8 cellular contexts compared by ENCODE assay signal in genomic region chr2:73290049-73290839, GRCh38. TPM values are rescaled to one million over a fixed set of nuclear protein-coding genes. Genes with fewer than 3 reads are reported as not detected.
DNase-seq lines count a peak whose midpoint lies in the region; ATAC-seq and TF ChIP-seq lines count a peak whose summit lies in the region.

No MANE protein-coding gene starts in this region.

- WGBS in GM23248 (ENCODE audit: low coverage in 1 of 2, low lambda C conversion rate in 2 of 2, missing lambda C conversion rate in 2 of 2), 2 experiments: 42 to 43% methylated on average over 6 of the region's 6 CpGs

- peak overlapping the region in 3 of 8 donors; percentile 30 to 88 (median 66) for H3K4me3 Mint-ChIP-seq in CD4-positive, alpha-beta memory T cell
- H3K4me3 Mint-ChIP-seq in glutamatergic neuron (ENCODE audit: unreplicated experiment): peak overlapping the region; percentile 67

- H3F3A ChIP-seq in GM23248 (ENCODE audit: insufficient read depth): no peaks in the 10 kb centered on the region

- no peak overlapping the region for H3K9ac ChIP-seq in GM23248

- CTCF ChIA-PET in CD4-positive, alpha-beta memory T cell (lab: Charles Lee; ENCODE audit: partially characterized antibody): interaction anchor here (0.7 to 5.0 kb wide), 18 partner anchors 9 to 113 kb away, joined by 3 to 54 read pairs (median 6); partner anchors contain the start of genes ALMS1, CCT7, PRADC1 and SMYD5

- no peaks in the 10 kb centered on the region for H3K9me2 ChIP-seq in GM23248 (ENCODE audit: insufficient read depth)

- in situ Hi-C loops in GM23248 (cut with MboI): no loop called here

- ATAC-seq in GM21526 (IDR thresholded peaks at IDR 0.05; ENCODE audit: low FRiP score, unreplicated experiment): no peak

- peaks cover 11 to 26% of the 10 kb centered on the region in 2 donors for H3K27me3 Mint-ChIP-seq in CD4-positive, alpha-beta memory T cell
- peaks cover 11% of the 10 kb centered on the region for H3K27me3 Mint-ChIP-seq in glutamatergic neuron (ENCODE audit: unreplicated experiment)

- peak; percentile 52 for TF ChIP-seq CTCF in glutamatergic neuron (IDR thresholded peaks at IDR 0.05; ENCODE audit: partially characterized antibody, unreplicated experiment)

- H3K27me3 ChIP-seq in CD4-positive, alpha-beta memory T cell (ENCODE audit: insufficient read depth, low read length): peaks cover 23% of the 10 kb centered on the region
- H3K27me3 ChIP-seq in GM23248 (replicated peaks; ENCODE audit: insufficient read depth): peaks cover 47% of the 10 kb centered on the region

- H3K9me3 ChIP-seq in CD4-positive, alpha-beta memory T cell (ENCODE audit: control insufficient read depth in 1 of 2, low read length in 2 of 2): no peaks in the 10 kb centered on the region
- no peaks in the 10 kb centered on the region for H3K9me3 ChIP-seq in GM23248 (ENCODE audit: low read depth)

- H4K20me1 ChIP-seq in GM23248 (ENCODE audit: insufficient read depth): no peaks in the 10 kb centered on the region

- peak overlapping the region in 2 of 7 donors; percentile 35 to 83 for H3K27ac Mint-ChIP-seq in CD4-positive, alpha-beta memory T cell
- no peak overlapping the region for H3K27ac Mint-ChIP-seq in glutamatergic neuron (ENCODE audit: unreplicated experiment)

- H3K36me3 ChIP-seq in CD4-positive, alpha-beta memory T cell (ENCODE audit: insufficient read depth, low read length): no peaks in the 10 kb centered on the region
- no peaks in the 10 kb centered on the region for H3K36me3 ChIP-seq in GM23248 (ENCODE audit: low read depth)

- H3K4me3 ChIP-seq in CD4-positive, alpha-beta memory T cell (ENCODE audit: low read length in 2 of 2): no peak overlapping the region
- no peak overlapping the region for H3K4me3 ChIP-seq in GM23248

- intact Hi-C loops in CD4-positive, alpha-beta memory T cell (cut with micrococcal nuclease): loop anchor here (5.0 kb wide), 2 partner anchors 78 to 218 kb away; partner anchors contain the start of genes SFXN5 and SMYD5

- H3K27ac ChIP-seq in CD4-positive, alpha-beta memory T cell (ENCODE audit: low read depth, low read length): no peak overlapping the region
- no peak overlapping the region for H3K27ac ChIP-seq in GM23248

- H3K4me1 Mint-ChIP-seq in CD4-positive, alpha-beta memory T cell: peaks cover 9 to 32% (median 21%) of the 10 kb centered on the region in 4 donors
- no peaks in the 10 kb centered on the region for H3K4me1 Mint-ChIP-seq in glutamatergic neuron (ENCODE audit: low read depth, unreplicated experiment)

- H2AFZ ChIP-seq in GM23248: no peak overlapping the region

- peaks cover 0 to 2% (median 0%) of the 10 kb centered on the region in 8 donors for H3K9me3 Mint-ChIP-seq in CD4-positive, alpha-beta memory T cell
- H3K9me3 Mint-ChIP-seq in glutamatergic neuron (ENCODE audit: unreplicated experiment): peaks cover 7% of the 10 kb centered on the region

- no peak overlapping the region for H3K4me2 ChIP-seq in GM23248 (ENCODE audit: unreplicated experiment)

- no peaks in the 10 kb centered on the region for H3K79me2 ChIP-seq in GM23248 (ENCODE audit: insufficient read depth)

- POLR2A ChIA-PET in CD4-positive, alpha-beta memory T cell (lab: Charles Lee; ENCODE audit: partially characterized antibody): interaction anchor here (0.7 to 3.3 kb wide), 5 partner anchors 13 to 95 kb away, joined by 4 to 18 read pairs (median 5); partner anchors contain the start of genes ALMS1, CCT7 and PRADC1

- DNase-seq in CD4-positive, alpha-beta memory T cell: peak in 4 of 5 donors; percentile 42 to 63 (median 46)
- peak; percentile 63 for DNase-seq in GM23248
- DNase-seq in NCI-H526 (lab: John Stamatoyannopoulos, UW): peak; percentile 36 to 84
- DNase-seq in activated CD8-positive, alpha-beta memory T cell treated with anti-CD3 and anti-CD28 coated beads, Interleukin-2, amount 50 U/mL, for 4 hours: peak; percentile 50
- peak; percentile 56 for DNase-seq in glutamatergic neuron
- peak; percentile 29 to 49 for DNase-seq in stimulated activated CD4-positive, alpha-beta T cell treated with anti-CD3 and anti-CD28 coated beads, Interleukin-4, amount 100 ng/mL, for 4 hours
- no peak for DNase-seq in NCI-H187 (lab: John Stamatoyannopoulos, UW)

- peaks cover 0 to 1% of the 10 kb centered on the region in 2 donors for H3K36me3 Mint-ChIP-seq in CD4-positive, alpha-beta memory T cell
- no peaks in the 10 kb centered on the region for H3K36me3 Mint-ChIP-seq in glutamatergic neuron (ENCODE audit: unreplicated experiment)

- peaks cover 29% of the 10 kb centered on the region for H3K4me1 ChIP-seq in CD4-positive, alpha-beta memory T cell (ENCODE audit: insufficient read depth, low read length)
- H3K4me1 ChIP-seq in GM23248 (ENCODE audit: insufficient read depth): no peaks in the 10 kb centered on the region

RNA-seq across cellular contexts. Expression of gene EGR4, which starts 3.1 kb away (rescaled TPM):
- not detected for total RNA-seq in CD4-positive, alpha-beta memory T cell
- polyA plus RNA-seq in CD4-positive, alpha-beta memory T cell: not detected
- not detected in 2 replicates for total RNA-seq in GM23248 (2014; rRNA removed; shearing (Covaris generic))
- polyA plus RNA-seq in GM23248 (2016; fragmentation: Nextera tagmentation; extraction: Ambion mirVana): 0.08 TPM in 1 of 2 replicates, not detected in the other
- not detected for total RNA-seq in glutamatergic neuron (ENCODE audit: unreplicated experiment)

RNA-seq across cellular contexts. Expression of gene FBXO41, which starts 6.0 kb away (rescaled TPM):
- total RNA-seq in CD4-positive, alpha-beta memory T cell: 10 to 100 TPM in 1 of 2 experiments, 1 to 10 TPM in 1; 9.8 to 11.4 TPM
- polyA plus RNA-seq in CD4-positive, alpha-beta memory T cell: 1 to 10 TPM in 1 of 2 donors, not detected in 1; 1.6 TPM
- 1.0 and 1.1 TPM in 2 replicates for total RNA-seq in GM23248 (2014; rRNA removed; shearing (Covaris generic))
- 0.38 and 0.44 TPM in 2 replicates for polyA plus RNA-seq in GM23248 (2016; fragmentation: Nextera tagmentation; extraction: Ambion mirVana)
- total RNA-seq in glutamatergic neuron (ENCODE audit: unreplicated experiment): 14.0 TPM

RNA-seq across cellular contexts. Expression of gene CCT7, which starts 56.1 kb away (rescaled TPM):
- total RNA-seq in CD4-positive, alpha-beta memory T cell: 100 to 1,000 TPM; 187 to 188 TPM
- 100 to 1,000 TPM; 239 to 400 TPM for polyA plus RNA-seq in CD4-positive, alpha-beta memory T cell
- 272 and 316 TPM in 2 replicates for total RNA-seq in GM23248 (2014; rRNA removed; shearing (Covaris generic))
- 213 and 225 TPM in 2 replicates for polyA plus RNA-seq in GM23248 (2016; fragmentation: Nextera tagmentation; extraction: Ambion mirVana)
- total RNA-seq in glutamatergic neuron (ENCODE audit: unreplicated experiment): 269 TPM

RNA-seq across cellular contexts. Expression of gene PRADC1, which starts 57.2 kb away (rescaled TPM):
- 1 to 10 TPM; 7.0 to 7.4 TPM for total RNA-seq in CD4-positive, alpha-beta memory T cell
- 10 to 100 TPM; 20.5 to 41.5 TPM for polyA plus RNA-seq in CD4-positive, alpha-beta memory T cell
- 40.7 and 44.3 TPM in 2 replicates for total RNA-seq in GM23248 (2014; rRNA removed; shearing (Covaris generic))
- polyA plus RNA-seq in GM23248 (2016; fragmentation: Nextera tagmentation; extraction: Ambion mirVana): 46.7 and 47.8 TPM in 2 replicates
- 26.8 TPM for total RNA-seq in glutamatergic neuron (ENCODE audit: unreplicated experiment)

Comparison
In these comparisons a context has a peak if more than half of its experiments do, and no peak if none do; other contexts are left out.
1. DNase-seq: peak in CD4-positive, alpha-beta memory T cell (4 of 5), GM23248 (single experiment), NCI-H526 (2 of 2), activated CD8-positive, alpha-beta memory T cell treated with anti-CD3 and anti-CD28 coated beads, Interleukin-2, amount 50 U/mL, for 4 hours (single experiment), glutamatergic neuron (single experiment) and stimulated activated CD4-positive, alpha-beta T cell treated with anti-CD3 and anti-CD28 coated beads, Interleukin-4, amount 100 ng/mL, for 4 hours (2 of 2); none in NCI-H187 (0 of 2).